10 cellular contexts compared by ENCODE assay signal in genomic region chr12:42426733-42427132, GRCh38.
DNase-seq lines count a peak whose midpoint lies in the region; ATAC-seq, FAIRE-seq and TF ChIP-seq lines count a peak whose summit lies in the region.
"Had no signal": no experiment of that assay in that cellular context is flagged by ENCODE, and none has a peak within 500 bp of the region (broad histone marks: within the 10 kb centered on the region; RNA-seq: fewer than 3 reads in every experiment).

No MANE protein-coding gene starts in this region.

- FAIRE-seq in D721Med (lab: Jason Lieb, UNC): no peak

- peak; percentile 48 for DNase-seq in Right ventricle myocardium superior
- DNase-seq in right atrium auricular region (ENCODE audit: low spot score): no peak
- DNase-seq in PC-9: peak; percentile 36 to 48
- DNase-seq in skeletal muscle cell (ENCODE audit: low read depth): peak; percentile 34
- DNase-seq in progenitor cell of endocrine pancreas (ENCODE audit: low spot score, unreplicated experiment): no peak
- no peak for DNase-seq in D721Med (ENCODE audit: insufficient read length, low spot score)
- DNase-seq: COR-L47, NCI-H526 treated with DMSO at 0.1 percent for 48 hours had no signal

- H3K4me1 Mint-ChIP-seq in progenitor cell of endocrine pancreas (ENCODE audit: low read depth): no peaks in the 10 kb centered on the region

- H3K4me3 Mint-ChIP-seq in progenitor cell of endocrine pancreas (ENCODE audit: low read depth): no peak overlapping the region

- POLR2A ChIA-PET in PC-9 (lab: Charles Lee; ENCODE audit: unreplicated experiment): interaction anchor here (0.6 kb wide), 1 partner anchor 769 kb away, joined by 7 read pairs; no protein-coding TSS in a partner anchor

- H3K27ac Mint-ChIP-seq in progenitor cell of endocrine pancreas: no peak overlapping the region

- no peaks in the 10 kb centered on the region for H3K36me3 ChIP-seq in right atrium auricular region
- no peaks in the 10 kb centered on the region for H3K36me3 ChIP-seq in PC-9 (ENCODE audit: low read depth)

- H3F3A ChIP-seq in PC-9 (ENCODE audit: insufficient read depth, low read depth): no peaks in the 10 kb centered on the region

- TF ChIP-seq CTCF in right atrium auricular region (IDR thresholded peaks at IDR 0.05) (no peak), PC-9 (conservative IDR thresholded peaks at IDR 0.05) (no peak), progenitor cell of endocrine pancreas (IDR thresholded peaks at IDR 0.05; ENCODE audit: unreplicated experiment) (no peak), D721Med (IDR thresholded peaks at IDR 0.05; ENCODE audit: insufficient read depth, missing control alignments) (no peak)

- peaks cover 11% of the 10 kb centered on the region for H3K36me3 Mint-ChIP-seq in progenitor cell of endocrine pancreas (ENCODE audit: insufficient read depth)

- intact Hi-C loops in Right ventricle myocardium superior (cut with DNase I) (no loop called here), PC-9 (cut with micrococcal nuclease; ENCODE audit: unreplicated experiment) (no loop called here)

- H3K4me1 ChIP-seq in right atrium auricular region: peaks cover 0 to 12% of the 10 kb centered on the region in 2 donors
- 0 out of 2 replicates have a peak, but pooled peaks cover 6% of the 10 kb centered on the region for H3K4me1 ChIP-seq in PC-9 (replicated peaks; ENCODE audit: insufficient read depth)

- H3K9me3 ChIP-seq in right atrium auricular region (no peaks in the 10 kb centered on the region), PC-9 (ENCODE audit: insufficient read depth, low read depth) (0 out of 2 replicates have a peak, but pooled peaks cover 4% of the 10 kb centered on the region)

- H3K27me3 ChIP-seq in right atrium auricular region (no peaks in the 10 kb centered on the region), PC-9 (ENCODE audit: insufficient read depth, low read depth) (no peaks in the 10 kb centered on the region)

- H3K27ac ChIP-seq in right atrium auricular region (no peak overlapping the region), PC-9 (no peak overlapping the region)

- no peak overlapping the region for H2AFZ ChIP-seq in PC-9

- H3K4me2 ChIP-seq in PC-9: no peak overlapping the region

- H3K79me2 ChIP-seq in PC-9 (ENCODE audit: low read depth): no peaks in the 10 kb centered on the region

- ATAC-seq in Right ventricle myocardium superior (ENCODE audit: poor library complexity): no peak
- peak; percentile 52 for ATAC-seq in esophagus mucosa
- no peak for ATAC-seq in HG02970 (IDR thresholded peaks at IDR 0.05; ENCODE audit: low FRiP score, unreplicated experiment)

- no peaks in the 10 kb centered on the region for H3K9me3 Mint-ChIP-seq in progenitor cell of endocrine pancreas (ENCODE audit: low read depth)

- no peaks in the 10 kb centered on the region; the same call in 1 of the 2 replicates for H3K9me2 ChIP-seq in PC-9 (ENCODE audit: insufficient read depth)

- BruUV-seq in PC-9 (replicated peaks; lab: Mats Ljungman, UMichigan): no TSS peak

- CTCF ChIA-PET in PC-9 (lab: Charles Lee): no interaction called here

- no peaks in the 10 kb centered on the region for H4K20me1 ChIP-seq in PC-9 (ENCODE audit: insufficient read depth)

- H3K4me3 ChIP-seq in right atrium auricular region: no peak overlapping the region
- no peak overlapping the region for H3K4me3 ChIP-seq in PC-9
- H3K4me3 ChIP-seq in skeletal muscle cell (ENCODE audit: low read depth, low read length): no peak overlapping the region

- H3K27me3 Mint-ChIP-seq in progenitor cell of endocrine pancreas: no peaks in the 10 kb centered on the region

Comparison
In these comparisons a context has a peak if more than half of its experiments do, and no peak if none do; other contexts are left out.
1. DNase-seq: peak in Right ventricle myocardium superior (single experiment), PC-9 (2 of 2) and skeletal muscle cell (single experiment); none in right atrium auricular region (single experiment), progenitor cell of endocrine pancreas (single experiment) and D721Med (single experiment).